1 cellular context compared by ENCODE assay signal in genomic region chr2:64865073-64865830, GRCh38.
TF ChIP-seq lines count a peak whose summit lies in the region.

No MANE protein-coding gene starts in this region.

TF ChIP-seq in HepG2, 621 proteins besides CTCF, POLR2A, EP300 and RAD21 (continued from another document and continues in another):
- TF ChIP-seq ZSCAN5A (CRISPR knock-in tag; IDR thresholded peaks at IDR 0.05; ENCODE audit: borderline replicate concordance) (no peak), BCL6 (CRISPR knock-in tag; IDR thresholded peaks at IDR 0.05) (no peak), PRDM10 (CRISPR knock-in tag; IDR thresholded peaks at IDR 0.05; ENCODE audit: low read depth) (no peak), ZNF792 (CRISPR knock-in tag; IDR thresholded peaks at IDR 0.05) (no peak), POGZ (CRISPR knock-in tag; IDR thresholded peaks at IDR 0.05) (no peak), IRF2 (CRISPR knock-in tag; IDR thresholded peaks at IDR 0.05) (no peak), WIZ (CRISPR knock-in tag; IDR thresholded peaks at IDR 0.05) (no peak), ZSCAN20 (CRISPR knock-in tag; IDR thresholded peaks at IDR 0.05; ENCODE audit: borderline replicate concordance) (0 out of 2 replicates have a peak, but pooled peaks have one; percentile 25), SNAPC4 (CRISPR knock-in tag; IDR thresholded peaks at IDR 0.05) (no peak), HOXA5 (CRISPR knock-in tag; IDR thresholded peaks at IDR 0.05) (no peak), MZF1 (CRISPR knock-in tag; IDR thresholded peaks at IDR 0.05; ENCODE audit: borderline replicate concordance) (no peak), FLYWCH1 (CRISPR knock-in tag; IDR thresholded peaks at IDR 0.05) (peak; percentile 81; the same call in 1 of the 2 replicates), FOSL2 (CRISPR knock-in tag; IDR thresholded peaks at IDR 0.05) (no peak), MTF1 (CRISPR knock-in tag; IDR thresholded peaks at IDR 0.05) (no peak), HNF4A (CRISPR knock-in tag; IDR thresholded peaks at IDR 0.05) (no peak), ZNF121 (CRISPR knock-in tag; IDR thresholded peaks at IDR 0.05) (no peak), AGO1 (IDR thresholded peaks at IDR 0.05; ENCODE audit: low read depth, low read length, poor library complexity, severe bottlenecking) (no peak), SIX1 (CRISPR knock-in tag; IDR thresholded peaks at IDR 0.05; ENCODE audit: borderline replicate concordance) (no peak), CREM (IDR thresholded peaks at IDR 0.05) (no peak), CREM (CRISPR knock-in tag; IDR thresholded peaks at IDR 0.05) (no peak), ZGPAT (CRISPR knock-in tag; IDR thresholded peaks at IDR 0.05) (no peak; the same call in 1 of the 2 replicates), ZNF761 (CRISPR knock-in tag; conservative IDR thresholded peaks at IDR 0.05) (no peak), CERS6 (CRISPR knock-in tag; IDR thresholded peaks at IDR 0.05) (no peak), NRL (CRISPR knock-in tag; IDR thresholded peaks at IDR 0.05; ENCODE audit: borderline replicate concordance) (no peak), TAF1 (CRISPR knock-in tag; IDR thresholded peaks at IDR 0.05) (no peak), SOX5 (CRISPR knock-in tag; IDR thresholded peaks at IDR 0.05; ENCODE audit: borderline replicate concordance) (no peak), ZSCAN9 (CRISPR knock-in tag; IDR thresholded peaks at IDR 0.05; ENCODE audit: borderline replicate concordance) (no peak), ZNF30 (CRISPR knock-in tag; IDR thresholded peaks at IDR 0.05) (no peak), KDM5A (IDR thresholded peaks at IDR 0.05; ENCODE audit: borderline replicate concordance, low read length) (no peak), ZNF691 (CRISPR knock-in tag; IDR thresholded peaks at IDR 0.05; ENCODE audit: borderline replicate concordance, low read depth) (no peak), ZBTB46 (CRISPR knock-in tag; IDR thresholded peaks at IDR 0.05; ENCODE audit: borderline replicate concordance) (0 out of 2 replicates have a peak, but pooled peaks have one; percentile 42), SCMH1 (CRISPR knock-in tag; IDR thresholded peaks at IDR 0.05; ENCODE audit: borderline replicate concordance) (no peak), SP1 (IDR thresholded peaks at IDR 0.05) (no peak), SP1 (CRISPR knock-in tag; IDR thresholded peaks at IDR 0.05) (no peak), TEF (CRISPR knock-in tag; IDR thresholded peaks at IDR 0.05) (no peak), ZMYM2 (CRISPR knock-in tag; IDR thresholded peaks at IDR 0.05) (no peak), THAP11 (CRISPR knock-in tag; IDR thresholded peaks at IDR 0.05) (no peak), SETDB1 (CRISPR knock-in tag; IDR thresholded peaks at IDR 0.05; ENCODE audit: borderline replicate concordance) (no peak), ZFX (CRISPR knock-in tag; IDR thresholded peaks at IDR 0.05; ENCODE audit: low read depth) (peak; percentile 64), ZNF703 (CRISPR knock-in tag; IDR thresholded peaks at IDR 0.05; ENCODE audit: borderline replicate concordance) (no peak), ZNF569 (CRISPR knock-in tag; IDR thresholded peaks at IDR 0.05; ENCODE audit: borderline replicate concordance) (no peak), SMAD1 (CRISPR knock-in tag; IDR thresholded peaks at IDR 0.05; ENCODE audit: borderline replicate concordance, low read depth) (0 out of 2 replicates have a peak, but pooled peaks have one; percentile 37), GFI1 (CRISPR knock-in tag; IDR thresholded peaks at IDR 0.05; ENCODE audit: borderline replicate concordance) (no peak), SATB2 (CRISPR knock-in tag; IDR thresholded peaks at IDR 0.05) (no peak), ZNF10 (CRISPR knock-in tag; IDR thresholded peaks at IDR 0.05; ENCODE audit: borderline replicate concordance, low read depth) (no peak), ZNF343 (CRISPR knock-in tag; IDR thresholded peaks at IDR 0.05) (no peak), ZNF362 (CRISPR knock-in tag; IDR thresholded peaks at IDR 0.05; ENCODE audit: borderline replicate concordance) (no peak), ZNF563 (CRISPR knock-in tag; IDR thresholded peaks at IDR 0.05) (peak; percentile 62; the same call in 1 of the 2 replicates), SMARCC2 (IDR thresholded peaks at IDR 0.05) (no peak), CENPX (CRISPR knock-in tag; IDR thresholded peaks at IDR 0.05) (no peak), ZKSCAN1 (IDR thresholded peaks at IDR 0.05; ENCODE audit: low read length) (no peak), MAX (IDR thresholded peaks at IDR 0.05) (no peak)
